20 cellular contexts compared by ENCODE assay signal in genomic region chr3:197380786-197381185, GRCh38.
DNase-seq lines count a peak whose midpoint lies in the region; ATAC-seq and TF ChIP-seq lines count a peak whose summit lies in the region.
"Had no signal": no experiment of that assay in that cellular context is flagged by ENCODE, and none has a peak within 500 bp of the region (broad histone marks: within the 10 kb centered on the region; RNA-seq: fewer than 3 reads in every experiment).

No MANE protein-coding gene starts in this region.

- no peaks in the 10 kb centered on the region for H4K20me1 ChIP-seq in OCI-LY7 (ENCODE audit: insufficient read depth, low read length)

- no peaks in the 10 kb centered on the region for H3K4me1 ChIP-seq in OCI-LY7 (ENCODE audit: insufficient read depth, low read length, poor library complexity, severe bottlenecking)
- H3K4me1 ChIP-seq: HAP-1 had no signal

- intact Hi-C loops in OCI-LY7 (cut with micrococcal nuclease; ENCODE audit: unreplicated experiment), result no loop called here

- no peak overlapping the region for H3K4me3 ChIP-seq in OCI-LY7 (ENCODE audit: low read depth, low read length, poor library complexity, severe bottlenecking)
- H3K4me3 ChIP-seq: HAP-1, skin epidermis had no signal

- no peak overlapping the region for H3K4me2 ChIP-seq in OCI-LY7 (ENCODE audit: low read length)

- no peak for TF ChIP-seq CTCF in OCI-LY7 (conservative IDR thresholded peaks at IDR 0.05; ENCODE audit: low read length)

- DNase-seq in NCI-H345 (lab: John Stamatoyannopoulos, UW) (peak; percentile 19), NCI-H345 treated with DMSO at 0.1 percent for 48 hours (lab: John Stamatoyannopoulos, UW; ENCODE audit: unreplicated experiment) (no peak), RPMI8226 (peak; percentile 45), glomerular visceral epithelial cell (ENCODE audit: extremely low spot score) (peak; percentile 36), substantia nigra (lab: John Stamatoyannopoulos, UW) (peak in 9 of 49 donors; percentile 9 to 54 (median 23)), HCEC 1CT (no peak), OCI-LY7 (ENCODE audit: low spot score) (no peak)
- DNase-seq: ACHN; brain microvascular endothelial cell; CD8-positive, alpha-beta memory T cell; effector CD8-positive, alpha-beta T cell; KG1; NCI-H1930; OCI-M1; stimulated activated naive CD8-positive, alpha-beta T cell treated with anti-CD3 and anti-CD28 coated beads, Interleukin-15, amount 100 ng/mL, for 72 hours had no signal

- peak overlapping the region; percentile 32 for H3K27ac ChIP-seq in substantia nigra (ENCODE audit: low read depth, low read length, poor library complexity, severe bottlenecking)
- no peak overlapping the region for H3K27ac ChIP-seq in OCI-LY7 (ENCODE audit: low read depth, low read length, poor library complexity, severe bottlenecking)
- H3K27ac ChIP-seq: brain microvascular endothelial cell, neutrophil had no signal

- no peaks in the 10 kb centered on the region for H3K9me3 ChIP-seq in OCI-LY7 (ENCODE audit: low read length)
- H3K9me3 ChIP-seq: HAP-1, neutrophil had no signal

- no peak overlapping the region for H2AFZ ChIP-seq in OCI-LY7 (ENCODE audit: low read length)

- no peaks in the 10 kb centered on the region for H3K36me3 ChIP-seq in OCI-LY7 (ENCODE audit: insufficient read depth, low read length)
- H3K36me3 ChIP-seq: brain microvascular endothelial cell, HAP-1, neutrophil had no signal

- H3K9me2 ChIP-seq in OCI-LY7 (ENCODE audit: insufficient read depth, low read length), result no peaks in the 10 kb centered on the region

- POLR2A ChIA-PET in OCI-LY7 (lab: Charles Lee), result no interaction called here

- no peak for ATAC-seq in HG03196 (IDR thresholded peaks at IDR 0.05; ENCODE audit: unreplicated experiment)
- ATAC-seq: stimulated activated naive CD8-positive, alpha-beta T cell treated with anti-CD3 and anti-CD28 coated beads, Interleukin-15, amount 100 ng/mL, for 72 hours; WTC11 had no signal

- H3K79me2 ChIP-seq in OCI-LY7 (ENCODE audit: insufficient read depth, low read depth, low read length), result no peaks in the 10 kb centered on the region

- no TSS peak for BruUV-seq in OCI-LY7 (replicated peaks; lab: Mats Ljungman, UMichigan)

- CTCF ChIA-PET in OCI-LY7 (lab: Charles Lee; ENCODE audit: unreplicated experiment), result interaction anchor here (0.5 kb wide), 1 partner anchor 910 kb away, joined by 3 read pairs; no protein-coding TSS in a partner anchor

Comparison
In these comparisons a context has a peak if more than half of its experiments do, and no peak if none do; other contexts are left out.
1. DNase-seq: peak in NCI-H345 (single experiment), RPMI8226 (single experiment) and glomerular visceral epithelial cell (single experiment); none in NCI-H345 treated with DMSO at 0.1 percent for 48 hours (single experiment), HCEC 1CT (single experiment) and OCI-LY7 (single experiment).